In genomic region chr17:58219789-58220183, GRCh38 we compare ENCODE assay signal across 8 cellular contexts. TPM values are rescaled to one million over a fixed set of nuclear protein-coding genes. Genes with fewer than 3 reads are reported as not detected.
A peak's percentile ranks its signal among the peaks of the same experiment; 100 is the strongest.
DNase-seq lines count a peak whose midpoint lies in the region; ATAC-seq and TF ChIP-seq lines count a peak whose summit lies in the region.

No MANE protein-coding gene starts in this region.

- H3K79me1 ChIP-seq in mesendoderm (ENCODE audit: low read length) = no peaks in the 10 kb centered on the region

- H3K9ac ChIP-seq in mesendoderm (ENCODE audit: low read length) = no peak overlapping the region

- no peaks in the 10 kb centered on the region for H3K79me2 ChIP-seq in mesendoderm (ENCODE audit: control insufficient read depth, insufficient read depth, low read length)

- DNase-seq in HL-60 (ENCODE audit: low read depth in 1 of 2, low spot score in 1 of 2) = no peak
- peak; percentile 5 for DNase-seq in astrocyte of the hippocampus (ENCODE audit: low read depth, low spot score)
- no peak for DNase-seq in mesendoderm
- no peak for DNase-seq in nucleus accumbens (lab: John Stamatoyannopoulos, UW)

- peak overlapping the region; percentile 26 for H4K5ac ChIP-seq in mesendoderm (ENCODE audit: low read length)

- peak overlapping the region; percentile 63 for H3K27ac ChIP-seq in 22Rv1
- H3K27ac ChIP-seq in HL-60 (replicated peaks) = peak overlapping the region; percentile 85
- no peak overlapping the region for H3K27ac ChIP-seq in mesendoderm (ENCODE audit: low read depth, low read length)

- H3K4me1 ChIP-seq in mesendoderm (ENCODE audit: control insufficient read depth, low read depth, low read length) = peaks cover 2% of the 10 kb centered on the region

- no peaks in the 10 kb centered on the region for H3K36me3 ChIP-seq in mesendoderm (ENCODE audit: control insufficient read depth, insufficient read depth, low read length)

- H3K4me3 ChIP-seq in HL-60 (replicated peaks; ENCODE audit: insufficient read depth, low read length) = peak overlapping the region; percentile 77
- no peak overlapping the region for H3K4me3 ChIP-seq in mesendoderm (ENCODE audit: low read length)

- ATAC-seq in HG03139 (IDR thresholded peaks at IDR 0.05; ENCODE audit: unreplicated experiment) (no peak), GM21390 (IDR thresholded peaks at IDR 0.05; ENCODE audit: unreplicated experiment) (no peak), HG02884 (IDR thresholded peaks at IDR 0.05; ENCODE audit: unreplicated experiment) (no peak)

- TF ChIP-seq CTCF in 22Rv1 (IDR thresholded peaks at IDR 0.05) = no peak
- TF ChIP-seq CTCF in HL-60 (IDR thresholded peaks at IDR 0.05; ENCODE audit: insufficient read depth, low read length) = no peak

- no peak overlapping the region for H2BK15ac ChIP-seq in mesendoderm (replicated peaks; ENCODE audit: low read depth)

- H2BK120ac ChIP-seq in mesendoderm (ENCODE audit: low read depth, low read length) = no peak overlapping the region

- no peak overlapping the region for H3K18ac ChIP-seq in mesendoderm (ENCODE audit: low read length)

- H2BK5ac ChIP-seq in mesendoderm (ENCODE audit: low read length) = no peak overlapping the region

- no peak overlapping the region for H2AK5ac ChIP-seq in mesendoderm (ENCODE audit: low read length)

- H3K4ac ChIP-seq in mesendoderm (ENCODE audit: low read depth, low read length) = no peak overlapping the region

- H3K56ac ChIP-seq in mesendoderm (ENCODE audit: low read length) = peak overlapping the region; percentile 47

- WGBS in mesendoderm (ENCODE audit: extremely low coverage, insufficient coverage, low lambda C conversion rate) = no CpG with 5 or more reads among the region's 7 CpGs

- H4K8ac ChIP-seq in mesendoderm (ENCODE audit: low read depth, low read length) = no peak overlapping the region

- H3K27me3 ChIP-seq in HL-60 (ENCODE audit: insufficient read depth, poor library complexity, severe bottlenecking) = no peaks in the 10 kb centered on the region
- no peaks in the 10 kb centered on the region for H3K27me3 ChIP-seq in mesendoderm (ENCODE audit: insufficient read depth, low read length, poor library complexity)

- H3K23ac ChIP-seq in mesendoderm (ENCODE audit: low read length) = no peak overlapping the region

- H3K4me2 ChIP-seq in mesendoderm (ENCODE audit: low read length) = no peak overlapping the region

RNA-seq across cellular contexts. Expression of gene MKS1, which starts 0.7 kb away (rescaled TPM):
- polyA plus RNA-seq in mesendoderm (2013, experiment 1 of 2) = 8.1 TPM
- 9.0 TPM for polyA plus RNA-seq in mesendoderm (2013, experiment 2 of 2)

RNA-seq across cellular contexts. Expression of gene LPO, which starts 18.6 kb away (rescaled TPM):
- 0.08 TPM for polyA plus RNA-seq in mesendoderm (2013, experiment 1 of 2)
- 0.15 TPM for polyA plus RNA-seq in mesendoderm (2013, experiment 2 of 2)

RNA-seq across cellular contexts. Expression of gene EPX, which starts 27.3 kb away (rescaled TPM):
- 0.01 TPM for polyA plus RNA-seq in mesendoderm (2013, experiment 1 of 2)
- not detected for polyA plus RNA-seq in mesendoderm (2013, experiment 2 of 2)

RNA-seq across cellular contexts. Expression of gene OR4D2, which starts 53.0 kb away (rescaled TPM):
- not detected for polyA plus RNA-seq in mesendoderm (2013, experiment 1 of 2)
- polyA plus RNA-seq in mesendoderm (2013, experiment 2 of 2) = not detected
